ENCODE assay signal across 9 cellular contexts in the genomic region with DNA sequence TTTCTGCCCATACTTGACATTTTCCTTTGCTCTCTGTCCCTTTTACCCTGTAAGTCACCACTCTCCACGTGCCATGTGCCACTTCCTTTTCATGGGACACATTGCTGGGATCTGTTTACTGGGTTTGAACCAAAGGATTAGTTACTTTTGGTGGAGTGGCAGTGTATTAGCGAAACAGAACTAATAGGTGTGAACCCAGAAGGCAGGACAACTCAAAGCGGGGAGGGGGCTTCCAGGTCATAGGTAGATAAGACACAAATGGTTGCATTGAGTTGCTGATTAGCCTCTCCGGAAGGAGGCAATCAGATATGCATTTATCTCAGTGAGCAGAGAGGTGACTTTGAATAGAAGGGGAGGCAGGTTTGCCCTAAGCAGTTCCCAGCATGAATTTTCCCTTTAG. TPM values are rescaled to one million over a fixed set of nuclear protein-coding genes. Genes with fewer than 3 reads are reported as not detected.
DNase-seq lines count a peak whose midpoint lies in the region; ATAC-seq and TF ChIP-seq lines count a peak whose summit lies in the region.
"Had no signal": no experiment of that assay in that cellular context is flagged by ENCODE, and none has a peak within 500 bp of the region (broad histone marks: within the 10 kb centered on the region; RNA-seq: fewer than 3 reads in every experiment).

No MANE protein-coding gene starts in this region.

- TF ChIP-seq POLR2A in stomach (IDR thresholded peaks at IDR 0.05) = no peak

- H3K4me3 Mint-ChIP-seq in activated CD8-positive, alpha-beta T cell treated with anti-CD3 and anti-CD28 coated beads for 36 hours = peak overlapping the region; percentile 82

- no peaks in the 10 kb centered on the region for H3K27me3 ChIP-seq in iPS-18a (ENCODE audit: control insufficient read depth, insufficient read depth, low read length)
- no peaks in the 10 kb centered on the region for H3K27me3 ChIP-seq in stomach

- TF ChIP-seq CTCF in activated CD8-positive, alpha-beta T cell treated with anti-CD3 and anti-CD28 coated beads for 36 hours (IDR thresholded peaks at IDR 0.05) = no peak
- TF ChIP-seq CTCF in stomach (IDR thresholded peaks at IDR 0.05) = no peak

- 33 to 43% (median 37%) methylated on average over 4 of the region's 4 CpGs for WGBS in stomach, 5 donors

- no peak for TF ChIP-seq EP300 in stomach (IDR thresholded peaks at IDR 0.05)

- peak overlapping the region; percentile 87 for H3K27ac ChIP-seq in iPS-18a (ENCODE audit: low read length)
- peak overlapping the region in 2 of 5 donors; percentile 86 to 87 for H3K27ac ChIP-seq in stomach

- peaks cover 17% of the 10 kb centered on the region for H3K36me3 Mint-ChIP-seq in activated CD8-positive, alpha-beta T cell treated with anti-CD3 and anti-CD28 coated beads for 36 hours (ENCODE audit: low read depth)

- peak overlapping the region; percentile 68 for H3K9ac ChIP-seq in iPS-18a (ENCODE audit: low read length)

- CTCF ChIA-PET in activated CD8-positive, alpha-beta T cell treated with anti-CD3 and anti-CD28 coated beads for 36 hours (lab: Charles Lee) = no interaction called here

- no peaks in the 10 kb centered on the region for H3K9me3 Mint-ChIP-seq in activated CD8-positive, alpha-beta T cell treated with anti-CD3 and anti-CD28 coated beads for 36 hours

- intact Hi-C loops in activated CD8-positive, alpha-beta T cell treated with anti-CD3 and anti-CD28 coated beads for 36 hours (cut with micrococcal nuclease) = no loop called here
- intact Hi-C loops in stomach (cut with DNase I; ENCODE audit: low total_unique reads) = no loop called here

- H3K4me1 Mint-ChIP-seq in activated CD8-positive, alpha-beta T cell treated with anti-CD3 and anti-CD28 coated beads for 36 hours (ENCODE audit: low read depth) = peaks cover 29% of the 10 kb centered on the region

- ATAC-seq in activated CD8-positive, alpha-beta T cell treated with anti-CD3 and anti-CD28 coated beads for 36 hours = no peak
- ATAC-seq in GM18867 (IDR thresholded peaks at IDR 0.05; ENCODE audit: unreplicated experiment) = no peak

- H3K36me3 ChIP-seq in iPS-18a (ENCODE audit: control insufficient read depth, low read depth, low read length) = peaks cover 27% of the 10 kb centered on the region
- peaks cover 0 to 18% (median 14%) of the 10 kb centered on the region in 4 donors for H3K36me3 ChIP-seq in stomach

- no peaks in the 10 kb centered on the region for H3K27me3 Mint-ChIP-seq in activated CD8-positive, alpha-beta T cell treated with anti-CD3 and anti-CD28 coated beads for 36 hours

- H3K27ac Mint-ChIP-seq in activated CD8-positive, alpha-beta T cell treated with anti-CD3 and anti-CD28 coated beads for 36 hours = peak overlapping the region; percentile 95

- H3K4me3 ChIP-seq in iPS-18a (ENCODE audit: low read length) (peak overlapping the region; percentile 86), stomach (peak overlapping the region; percentile 66 to 98 (median 90))

- H3K4me1 ChIP-seq in iPS-18a (ENCODE audit: control insufficient read depth, low read depth, low read length) (peaks cover 45% of the 10 kb centered on the region), stomach (peaks cover 10 to 34% (median 20%) of the 10 kb centered on the region in 4 donors)

- POLR2A ChIA-PET in activated CD8-positive, alpha-beta T cell treated with anti-CD3 and anti-CD28 coated beads for 36 hours (lab: Charles Lee) = interaction anchor here (0.9 kb wide), 1 partner anchor 9 kb away, joined by 3 read pairs; no protein-coding TSS in a partner anchor

- H3K9me3 ChIP-seq in iPS-18a (ENCODE audit: control insufficient read depth, low read depth, low read length) = peaks cover 7% of the 10 kb centered on the region
- no peaks in the 10 kb centered on the region for H3K9me3 ChIP-seq in stomach

- DNase-seq in DMS53 (lab: John Stamatoyannopoulos, UW) (peak; percentile 31), DMS53 treated with DMSO at 0.1 percent for 48 hours (lab: John Stamatoyannopoulos, UW; ENCODE audit: unreplicated experiment) (no peak), stomach (no peak), middle frontal gyrus (ENCODE audit: extremely low spot score, low spot score) (no peak)
- DNase-seq in activated CD8-positive, alpha-beta T cell treated with anti-CD3 and anti-CD28 coated beads for 36 hours = no peak
- no peak for DNase-seq in NK-92 treated with Interleukin-12 subunit alpha and Interleukin-12 subunit beta, amount 100 ng/mL, for 24 hours (lab: John Stamatoyannopoulos, UW)

RNA-seq across cellular contexts. Expression of gene ZNF202, which starts 0.9 kb away (rescaled TPM):
- total RNA-seq in activated CD8-positive, alpha-beta T cell treated with anti-CD3 and anti-CD28 coated beads for 36 hours = 10 to 100 TPM; 11.1 to 13.6 TPM
- total RNA-seq in stomach = 10 to 100 TPM in 2 of 5 donors, 1 to 10 TPM in 3; 1.7 to 17.4 (median 7.5) TPM
- polyA plus RNA-seq in stomach = 1 to 10 TPM; 3.2 to 5.4 (median 3.8) TPM

RNA-seq across cellular contexts. Expression of gene OR6X1, which starts 12.0 kb away (rescaled TPM):
- not detected for total RNA-seq in activated CD8-positive, alpha-beta T cell treated with anti-CD3 and anti-CD28 coated beads for 36 hours
- not detected for total RNA-seq in stomach
- not detected for polyA plus RNA-seq in stomach
- total RNA-seq: T-helper 1 cell treated with Interleukin-12 subunit alpha and Interleukin-12 subunit beta and Interleukin-4 antibody, amounts not matched to agents 30 ng/mL and 1 ng/mL, for 36 hours had no signal
